8 cellular contexts compared by ENCODE assay signal in the genomic region with DNA sequence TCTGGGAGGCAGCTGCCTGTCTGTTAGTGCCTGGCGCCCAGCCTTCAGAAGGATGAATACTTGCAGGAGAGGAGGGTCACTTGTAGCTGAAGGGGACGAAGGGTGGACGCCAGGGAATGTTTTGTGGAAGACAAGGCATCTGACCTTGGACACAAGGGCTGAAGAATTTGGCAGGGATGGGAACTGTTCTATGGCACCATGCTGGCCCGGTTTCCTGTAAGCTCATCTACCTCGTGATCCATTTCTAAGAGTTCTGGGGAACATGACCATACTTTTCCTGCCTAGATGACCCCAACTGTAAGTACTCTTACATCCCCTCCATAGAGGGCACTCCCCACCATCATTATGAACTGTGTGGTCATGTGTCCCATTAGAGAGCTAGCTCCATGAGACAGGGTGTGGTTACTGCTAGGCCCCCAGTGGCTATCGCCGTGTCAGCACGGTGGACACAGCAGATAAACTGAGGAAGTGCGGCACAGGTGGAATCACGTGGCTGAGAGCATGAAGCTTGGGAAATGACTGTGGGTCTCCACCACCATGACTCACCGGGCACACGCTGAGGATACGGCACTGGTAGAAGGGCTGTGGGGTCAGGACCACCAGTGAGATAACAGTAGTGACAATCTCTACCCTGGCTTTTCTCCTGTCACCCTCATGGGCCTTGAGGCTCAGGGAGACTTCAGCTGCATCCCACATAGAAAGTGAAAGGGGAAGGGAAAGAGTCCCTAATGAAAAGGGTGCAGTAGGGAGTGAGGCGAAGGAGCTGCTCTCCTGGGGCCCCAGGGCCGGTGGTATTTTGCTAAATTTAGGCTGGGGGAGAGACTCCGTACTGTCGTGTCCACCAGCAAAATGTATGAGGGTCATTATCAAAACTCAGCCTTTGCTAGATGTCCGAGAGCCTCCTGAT.
DNase-seq lines count a peak whose midpoint lies in the region; ATAC-seq, FAIRE-seq and TF ChIP-seq lines count a peak whose summit lies in the region.

No MANE protein-coding gene starts in this region.

- H3K9me3 ChIP-seq in CD8-positive, alpha-beta memory T cell (ENCODE audit: low read length): no peaks in the 10 kb centered on the region
- H3K9me3 ChIP-seq in kidney (ENCODE audit: control insufficient read depth in 1 of 2, low read length in 2 of 2): no peaks in the 10 kb centered on the region

- H3K27me3 ChIP-seq in CD8-positive, alpha-beta memory T cell (ENCODE audit: insufficient read depth, low read length, poor library complexity, severe bottlenecking): no peaks in the 10 kb centered on the region

- peaks cover 0 to 2% (median 0%) of the 10 kb centered on the region in 5 donors for H3K9me3 Mint-ChIP-seq in CD8-positive, alpha-beta memory T cell

- CTCF ChIA-PET in CD8-positive, alpha-beta memory T cell (lab: Charles Lee): interaction anchor here (0.8 kb wide), 1 partner anchor 790 kb away, joined by 3 read pairs; no protein-coding TSS in a partner anchor

- peak overlapping the region in 5 of 8 donors; percentile 20 to 82 (median 67) for H3K27ac Mint-ChIP-seq in CD8-positive, alpha-beta memory T cell

- H3K4me3 ChIP-seq in CD8-positive, alpha-beta memory T cell (ENCODE audit: low read length): no peak overlapping the region
- H3K4me3 ChIP-seq in kidney (ENCODE audit: low read length in 2 of 2): peak overlapping the region; percentile 18 to 40

- peak overlapping the region in 2 of 7 donors; percentile 45 to 87 for H3K4me3 Mint-ChIP-seq in CD8-positive, alpha-beta memory T cell

- peak overlapping the region; percentile 20 for H3K27ac ChIP-seq in CD8-positive, alpha-beta memory T cell (ENCODE audit: low read depth, low read length)
- peak overlapping the region in 1 of 2 donors; percentile 7 for H3K27ac ChIP-seq in kidney (ENCODE audit: low read depth in 2 of 2, low read length in 2 of 2)

- DNase-seq in CD8-positive, alpha-beta memory T cell: no peak
- DNase-seq in kidney (no peak), NCI-H1436 treated with DMSO at 0.1 percent for 48 hours (lab: John Stamatoyannopoulos, UW) (no peak), NCI-H146 treated with DMSO at 0.1 percent for 48 hours (lab: John Stamatoyannopoulos, UW; ENCODE audit: unreplicated experiment) (no peak)
- DNase-seq in stimulated activated CD4-positive, alpha-beta T cell treated with anti-CD3 and anti-CD28 coated beads, Interleukin-4, amount 100 ng/mL, for 1 hour: no peak

- peaks cover 26 to 35% (median 30%) of the 10 kb centered on the region in 3 donors for H3K4me1 Mint-ChIP-seq in CD8-positive, alpha-beta memory T cell

- H3K9ac ChIP-seq in kidney (ENCODE audit: low read length in 2 of 2): no peak overlapping the region

- H3K4me1 ChIP-seq in CD8-positive, alpha-beta memory T cell (ENCODE audit: insufficient read depth, low read length): no peaks in the 10 kb centered on the region
- peaks cover 0 to 4% of the 10 kb centered on the region in 2 donors for H3K4me1 ChIP-seq in kidney (ENCODE audit: control insufficient read depth in 1 of 2, insufficient read depth in 1 of 2, low read depth in 1 of 2, low read length in 2 of 2)

- TF ChIP-seq CTCF in kidney (IDR thresholded peaks at IDR 0.05; ENCODE audit: borderline replicate concordance, extremely low read depth, insufficient read depth): no peak

- POLR2A ChIA-PET in CD8-positive, alpha-beta memory T cell (lab: Charles Lee): no interaction called here

- intact Hi-C loops in kidney (cut with DNase I): no loop called here

- no peaks in the 10 kb centered on the region for H3K27me3 Mint-ChIP-seq in CD8-positive, alpha-beta memory T cell

- peak; percentile 23 for ATAC-seq in GM19467 (IDR thresholded peaks at IDR 0.05; ENCODE audit: unreplicated experiment)
- peak; percentile 13 for ATAC-seq in HG03521 (IDR thresholded peaks at IDR 0.05; ENCODE audit: unreplicated experiment)
- ATAC-seq in HG03565 (IDR thresholded peaks at IDR 0.05; ENCODE audit: unreplicated experiment): no peak

- peaks cover 16 to 73% (median 16%) of the 10 kb centered on the region in 3 donors for H3K36me3 Mint-ChIP-seq in CD8-positive, alpha-beta memory T cell

- FAIRE-seq in kidney (lab: Jason Lieb, UNC): no peak

- H3K36me3 ChIP-seq in CD8-positive, alpha-beta memory T cell (ENCODE audit: insufficient read depth, low read length): peaks cover 8% of the 10 kb centered on the region
- peaks cover 5 to 7% of the 10 kb centered on the region in 2 donors for H3K36me3 ChIP-seq in kidney (ENCODE audit: control insufficient read depth in 1 of 2, insufficient read depth in 2 of 2, low read length in 2 of 2)
